Comparison of ENCODE assay signal across 18 cellular contexts in the genomic region with DNA sequence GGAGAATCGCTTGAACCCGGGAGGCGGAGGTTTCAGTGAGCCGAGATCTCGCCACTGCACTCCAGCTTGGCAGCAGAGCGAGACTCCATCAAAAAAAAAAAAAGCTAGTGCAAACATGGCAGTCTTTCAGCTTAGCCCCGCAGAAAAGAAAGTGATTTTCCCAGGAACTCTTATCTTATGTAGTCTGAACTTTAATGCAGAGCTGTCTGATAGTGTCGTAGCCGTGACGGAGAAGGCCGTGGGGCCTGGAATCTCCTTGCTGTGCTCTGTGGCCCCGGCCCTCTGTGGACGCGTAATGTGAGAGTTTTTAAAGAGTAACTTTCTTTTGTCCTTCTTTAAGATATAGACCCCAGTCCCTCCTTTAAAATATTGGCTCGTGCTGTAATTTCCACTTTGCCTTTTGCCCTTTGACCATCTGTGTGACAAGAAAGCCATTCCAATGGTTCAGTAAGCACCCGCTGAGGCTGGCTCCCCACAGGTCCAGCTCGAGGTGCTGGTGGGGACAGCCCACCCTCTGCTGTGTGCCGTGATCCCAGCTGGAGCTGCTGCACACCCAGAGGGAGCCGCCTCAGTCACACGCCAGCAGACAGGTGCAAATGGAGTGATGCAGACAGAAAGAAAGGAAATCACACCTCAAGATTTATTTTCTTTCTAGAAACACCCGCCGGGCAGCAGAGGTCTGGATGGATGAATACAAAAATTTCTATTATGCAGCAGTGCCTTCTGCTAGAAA.
DNase-seq lines count a peak whose midpoint lies in the region; ATAC-seq, FAIRE-seq and TF ChIP-seq lines count a peak whose summit lies in the region.
"Had no signal": no experiment of that assay in that cellular context is flagged by ENCODE, and none has a peak within 500 bp of the region (broad histone marks: within the 10 kb centered on the region; RNA-seq: fewer than 3 reads in every experiment).

No MANE protein-coding gene starts in this region.

- intact Hi-C loops in natural killer cell (cut with micrococcal nuclease) (no loop called here), pancreas (cut with DNase I) (no loop called here)

- peak; percentile 6 for DNase-seq in natural killer cell
- DNase-seq in natural killer cell treated with Interleukin-12 subunit alpha and Interleukin-12 subunit beta and Interleukin-15 and Interleukin-18, amount 100 ng/mL, for 72 hours (ENCODE audit: low spot score), result no peak
- DNase-seq in hepatocyte (ENCODE audit: low spot score), result peak; percentile 34
- DNase-seq in pancreas, result peak in 2 of 6 donors; percentile 25 to 39
- DNase-seq in KG1 (lab: John Stamatoyannopoulos, UW), result no peak
- no peak for DNase-seq in GM19239 (ENCODE audit: insufficient read length, low spot score)
- no peak for DNase-seq in NOMO-1 treated with dmso at 0.1 percent for 144 hours (lab: John Stamatoyannopoulos, UW; ENCODE audit: unreplicated experiment)
- DNase-seq: ACHN; AML-193; CD4-positive, CD25-positive, alpha-beta regulatory T cell; EL; KBM-7; NCI-H1092; NCI-H146; NCI-H69; NK-92 treated with Interleukin-12 subunit alpha and Interleukin-12 subunit beta, amount 100 ng/mL, for 24 hours; OCI-M1 had no signal

- H3K36me3 ChIP-seq in hepatocyte (replicated peaks; ENCODE audit: insufficient read depth, low read depth) (no peaks in the 10 kb centered on the region), pancreas (peaks cover 0 to 32% (median 27%) of the 10 kb centered on the region in 3 donors)

- no peaks in the 10 kb centered on the region for H3K9me3 ChIP-seq in hepatocyte (ENCODE audit: low read depth)
- no peaks in the 10 kb centered on the region for H3K9me3 ChIP-seq in pancreas

- H3K4me3 Mint-ChIP-seq in natural killer cell, result no peak overlapping the region
- no peak overlapping the region for H3K4me3 Mint-ChIP-seq in natural killer cell treated with Interleukin-12 subunit alpha and Interleukin-12 subunit beta and Interleukin-15 and Interleukin-18, amount 100 ng/mL, for 72 hours
- H3K4me3 Mint-ChIP-seq: CD4-positive, CD25-positive, alpha-beta regulatory T cell had no signal

- 62% methylated on average over 22 of the region's 22 CpGs for WGBS in hepatocyte (ENCODE audit: low lambda C conversion rate, missing lambda C conversion rate)
- WGBS in pancreas, 2 donors, result 49 to 55% methylated on average over 22 of the region's 22 CpGs

- H3K9me3 Mint-ChIP-seq in natural killer cell, result no peaks in the 10 kb centered on the region
- H3K9me3 Mint-ChIP-seq in natural killer cell treated with Interleukin-12 subunit alpha and Interleukin-12 subunit beta and Interleukin-15 and Interleukin-18, amount 100 ng/mL, for 72 hours, result no peaks in the 10 kb centered on the region

- no peak overlapping the region for H2AFZ ChIP-seq in hepatocyte

- no peaks in the 10 kb centered on the region for H4K20me1 ChIP-seq in hepatocyte (ENCODE audit: insufficient read depth, poor library complexity, severe bottlenecking)

- no peaks in the 10 kb centered on the region for H3K9me2 ChIP-seq in hepatocyte (replicated peaks; ENCODE audit: insufficient read depth)

- H3K27ac Mint-ChIP-seq in natural killer cell, result no peak overlapping the region
- H3K27ac Mint-ChIP-seq in natural killer cell treated with Interleukin-12 subunit alpha and Interleukin-12 subunit beta and Interleukin-15 and Interleukin-18, amount 100 ng/mL, for 72 hours, result no peak overlapping the region

- H3K27me3 ChIP-seq in hepatocyte (no peaks in the 10 kb centered on the region), pancreas (no peaks in the 10 kb centered on the region)

- H3K4me3 ChIP-seq in hepatocyte (no peak overlapping the region), pancreas (no peak overlapping the region)

- H3K4me2 ChIP-seq in hepatocyte, result peak overlapping the region; percentile 53

- peak overlapping the region; percentile 60 for H3K27ac ChIP-seq in hepatocyte
- H3K27ac ChIP-seq in pancreas, result peak overlapping the region in 2 of 4 donors; percentile 23 to 48

- FAIRE-seq in pancreas (lab: Jason Lieb, UNC) (no peak), GM19239 (lab: Jason Lieb, UNC) (no peak)
- FAIRE-seq: H54 had no signal

- ATAC-seq in natural killer cell, result no peak
- no peak for ATAC-seq in natural killer cell treated with Interleukin-12 subunit alpha and Interleukin-12 subunit beta and Interleukin-15 and Interleukin-18, amount 100 ng/mL, for 72 hours
- ATAC-seq in pancreas, result peak; percentile 67 to 82 (median 72)

- H3K79me2 ChIP-seq in hepatocyte, result no peaks in the 10 kb centered on the region

- no peak for TF ChIP-seq CTCF in natural killer cell (IDR thresholded peaks at IDR 0.05)
- TF ChIP-seq CTCF in hepatocyte (IDR thresholded peaks at IDR 0.05; ENCODE audit: poor library complexity), result no peak
- no peak for TF ChIP-seq CTCF in pancreas (IDR thresholded peaks at IDR 0.05)

- no peaks in the 10 kb centered on the region for H3K4me1 ChIP-seq in hepatocyte (ENCODE audit: insufficient read depth)
- peaks cover 0 to 7% (median 0%) of the 10 kb centered on the region in 3 donors for H3K4me1 ChIP-seq in pancreas

- no peaks in the 10 kb centered on the region for H3K27me3 Mint-ChIP-seq in natural killer cell (ENCODE audit: low read depth in 2 of 2)
- H3K27me3 Mint-ChIP-seq in natural killer cell treated with Interleukin-12 subunit alpha and Interleukin-12 subunit beta and Interleukin-15 and Interleukin-18, amount 100 ng/mL, for 72 hours, result no peaks in the 10 kb centered on the region
- H3K27me3 Mint-ChIP-seq: CD4-positive, CD25-positive, alpha-beta regulatory T cell had no signal

- H3K36me3 Mint-ChIP-seq in natural killer cell, result no peaks in the 10 kb centered on the region
- no peaks in the 10 kb centered on the region for H3K36me3 Mint-ChIP-seq in natural killer cell treated with Interleukin-12 subunit alpha and Interleukin-12 subunit beta and Interleukin-15 and Interleukin-18, amount 100 ng/mL, for 72 hours

- peaks cover 0 to 4% of the 10 kb centered on the region in 2 donors for H3K4me1 Mint-ChIP-seq in natural killer cell
- peaks cover 0 to 2% of the 10 kb centered on the region in 2 donors for H3K4me1 Mint-ChIP-seq in natural killer cell treated with Interleukin-12 subunit alpha and Interleukin-12 subunit beta and Interleukin-15 and Interleukin-18, amount 100 ng/mL, for 72 hours (ENCODE audit: low read depth in 2 of 2)

Comparison
In these comparisons a context has a peak if more than half of its experiments do, and no peak if none do; other contexts are left out.
1. DNase-seq: peak in natural killer cell (single experiment) and hepatocyte (single experiment); none in natural killer cell treated with Interleukin-12 subunit alpha and Interleukin-12 subunit beta and Interleukin-15 and Interleukin-18, amount 100 ng/mL, for 72 hours (single experiment), KG1 (single experiment), GM19239 (single experiment) and NOMO-1 treated with dmso at 0.1 percent for 144 hours (single experiment).
2. ATAC-seq: peak in pancreas (4 of 4); none in natural killer cell (0 of 3) and natural killer cell treated with Interleukin-12 subunit alpha and Interleukin-12 subunit beta and Interleukin-15 and Interleukin-18, amount 100 ng/mL, for 72 hours (0 of 2).